Comparison of ENCODE assay signal across 35 cellular contexts in the genomic region with DNA sequence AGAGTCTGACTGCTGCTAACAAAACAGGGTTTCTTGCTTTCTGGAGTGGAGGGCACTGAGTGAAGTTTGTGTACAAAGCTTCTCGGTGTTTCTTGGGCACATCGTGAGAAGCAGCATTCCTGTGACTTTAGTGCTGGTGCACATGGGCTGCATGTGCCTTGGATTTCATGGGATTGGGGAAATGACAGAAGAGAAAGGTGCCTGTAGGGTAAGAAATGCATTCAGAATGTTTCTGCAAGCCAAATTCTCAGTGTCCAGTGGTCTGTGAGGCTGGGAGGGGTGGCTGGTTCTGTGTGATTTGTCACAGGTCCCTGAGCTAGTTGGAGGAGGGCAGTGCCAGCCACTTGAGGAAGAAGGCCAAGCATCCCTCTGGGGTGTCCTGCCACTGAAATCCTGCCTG.
"Had no signal": no experiment of that assay in that cellular context is flagged by ENCODE, and none has a peak within 500 bp of the region (broad histone marks: within the 10 kb centered on the region; RNA-seq: fewer than 3 reads in every experiment).

No MANE protein-coding gene starts in this region.

- H3K4me1 Mint-ChIP-seq: activated B cell treated with CpG ODN at 0.5 μM for 24 hours; activated CD4-positive, alpha-beta T cell treated with anti-CD3 and anti-CD28 coated beads, Interleukin-2, amount 10 ng/mL, durations not matched to agents 24 days and 14 days; activated naive CD8-positive, alpha-beta T cell treated with anti-CD3 and anti-CD28 coated beads for 36 hours; activated T-helper 17 cell treated with anti-CD3 and anti-CD28 coated beads, Interleukin-2, amount 50 U/mL, for 72 hours had no signal

- H3K36me3 ChIP-seq: adrenal gland, brain microvascular endothelial cell, breast epithelium had no signal

- H3K4me3 ChIP-seq: adrenal gland, body of pancreas, breast epithelium had no signal

- H3K27ac ChIP-seq: adrenal gland, body of pancreas, brain microvascular endothelial cell, breast epithelium, VCaP had no signal

- H3K27me3 ChIP-seq: adrenal gland, body of pancreas, brain microvascular endothelial cell, breast epithelium had no signal

- H3K4me1 ChIP-seq: adrenal gland, body of pancreas, breast epithelium had no signal

- DNase-seq: activated B cell treated with CpG ODN at 0.5 μM for 24 hours; activated CD4-positive, alpha-beta memory T cell treated with anti-CD3 and anti-CD28 coated beads for 36 hours; activated CD4-positive, alpha-beta T cell treated with anti-CD3 and anti-CD28 coated beads for 4 hours; activated CD4-positive, alpha-beta T cell treated with anti-CD3 and anti-CD28 coated beads, Interleukin-2, amount 10 ng/mL, durations not matched to agents 24 days and 14 days; activated CD4-positive, alpha-beta T cell treated with anti-CD3 and anti-CD28 coated beads, Interleukin-2, amount 50 U/mL, for 1 hour; activated CD4-positive, alpha-beta T cell treated with anti-CD3 and anti-CD28 coated beads, Interleukin-2, amount 50 U/mL, for 4 hours; activated CD4-positive, CD25-positive, alpha-beta regulatory T cell treated with anti-CD3 and anti-CD28 coated beads, Interleukin-2, amount 50 U/mL, for 72 hours; activated CD8-positive, alpha-beta memory T cell treated with anti-CD3 and anti-CD28 coated beads, Interleukin-2, amount 50 U/mL, for 4 hours; activated CD8-positive, alpha-beta T cell treated with anti-CD3 and anti-CD28 coated beads for 36 hours; activated effector memory CD4-positive, alpha-beta T cell treated with anti-CD3 and anti-CD28 coated beads, Interleukin-2, amount 50 U/mL, for 16 hours; activated gamma-delta T cell treated with Interleukin-2 at 50 U/mL for 16 hours; activated naive CD4-positive, alpha-beta T cell; activated naive CD4-positive, alpha-beta T cell treated with anti-CD3 and anti-CD28 coated beads for 36 hours; activated naive CD4-positive, alpha-beta T cell treated with anti-CD3 and anti-CD28 coated beads, Interleukin-2, amount 50 U/mL, for 16 hours; activated naive CD8-positive, alpha-beta T cell treated with anti-CD3 and anti-CD28 coated beads for 36 hours; activated T-cell treated with anti-CD3 and anti-CD28 coated beads for 4 hours; activated T-cell treated with anti-CD3 and anti-CD28 coated beads, Interleukin-2, amount 50 U/mL, for 1 hour; activated T-cell treated with anti-CD3 and anti-CD28 coated beads, Interleukin-2, amount 50 U/mL, for 4 hours; activated T-cell treated with anti-CD3 and anti-CD28 coated beads, Interleukin-2, amount 50 U/mL, for 72 hours; adrenal gland; amniotic stem cell; aorta; body of pancreas; brain microvascular endothelial cell; central memory CD4-positive, alpha-beta T cell; T-helper 1 cell; T-helper 2 cell; T-helper 9 cell had no signal

- H3K27ac Mint-ChIP-seq: activated B cell treated with CpG ODN at 0.5 μM for 24 hours; activated CD4-positive, alpha-beta memory T cell treated with anti-CD3 and anti-CD28 coated beads for 36 hours; activated CD4-positive, alpha-beta T cell treated with anti-CD3 and anti-CD28 coated beads, Interleukin-2, amount 10 ng/mL, durations not matched to agents 24 days and 14 days; activated CD8-positive, alpha-beta T cell treated with anti-CD3 and anti-CD28 coated beads for 36 hours; activated naive CD4-positive, alpha-beta T cell treated with anti-CD3 and anti-CD28 coated beads for 36 hours; activated naive CD4-positive, alpha-beta T cell treated with anti-CD3 and anti-CD28 coated beads, Interleukin-2, amount 50 U/mL, for 72 hours; activated naive CD8-positive, alpha-beta T cell treated with anti-CD3 and anti-CD28 coated beads for 36 hours; activated T-cell treated with anti-CD3 and anti-CD28 coated beads, Interleukin-2, amount 50 U/mL, for 72 hours; activated T-helper 1 cell treated with anti-CD3 and anti-CD28 coated beads, Interleukin-12 subunit alpha, Interleukin-12 subunit beta, Interleukin-2, Interleukin-4 antibody, amounts not matched to agents 30 ng/mL and 10 ng/mL and 1 ng/mL, durations not matched to agents 14 hours and 24 hours and 36 hours; activated T-helper 17 cell treated with anti-CD3 and anti-CD28 coated beads, Interleukin-2, amount 50 U/mL, for 72 hours; T-helper 1 cell treated with Interleukin-12 subunit alpha and Interleukin-12 subunit beta and Interleukin-4 antibody, amounts not matched to agents 30 μg/mL and 1 μg/mL, for 36 hours; T-helper 2 cell treated with Interferon-gamma antibody and Interleukin-4, amounts not matched to agents 5 μg/mL and 100 μg/mL, for 36 hours had no signal

- H3K9me3 Mint-ChIP-seq: activated CD4-positive, alpha-beta memory T cell treated with anti-CD3 and anti-CD28 coated beads for 36 hours; activated naive CD8-positive, alpha-beta T cell treated with anti-CD3 and anti-CD28 coated beads for 36 hours; activated T-helper 1 cell treated with anti-CD3 and anti-CD28 coated beads, Interleukin-12 subunit alpha, Interleukin-12 subunit beta, Interleukin-2, Interleukin-4 antibody, amounts not matched to agents 30 ng/mL and 10 ng/mL and 1 ng/mL, durations not matched to agents 14 hours and 24 hours and 36 hours; T-helper 2 cell treated with Interferon-gamma antibody and Interleukin-4, amounts not matched to agents 5 μg/mL and 100 μg/mL, for 36 hours had no signal

- H3K36me3 Mint-ChIP-seq: activated CD4-positive, alpha-beta memory T cell treated with anti-CD3 and anti-CD28 coated beads for 36 hours; activated naive CD8-positive, alpha-beta T cell treated with anti-CD3 and anti-CD28 coated beads for 36 hours had no signal

- H3K4me3 Mint-ChIP-seq: activated B cell treated with CpG ODN at 0.5 μM for 24 hours; activated CD4-positive, alpha-beta memory T cell treated with anti-CD3 and anti-CD28 coated beads for 36 hours; activated CD4-positive, alpha-beta T cell treated with anti-CD3 and anti-CD28 coated beads, Interleukin-2, amount 10 ng/mL, durations not matched to agents 24 days and 14 days; activated CD8-positive, alpha-beta T cell treated with anti-CD3 and anti-CD28 coated beads for 36 hours; activated naive CD4-positive, alpha-beta T cell treated with anti-CD3 and anti-CD28 coated beads for 36 hours; activated naive CD8-positive, alpha-beta T cell treated with anti-CD3 and anti-CD28 coated beads for 36 hours; activated T-cell treated with anti-CD3 and anti-CD28 coated beads, Interleukin-2, amount 50 U/mL, for 4 hours; activated T-cell treated with anti-CD3 and anti-CD28 coated beads, Interleukin-2, amount 50 U/mL, for 72 hours; activated T-helper 1 cell treated with anti-CD3 and anti-CD28 coated beads, Interleukin-12 subunit alpha, Interleukin-12 subunit beta, Interleukin-2, Interleukin-4 antibody, amounts not matched to agents 30 ng/mL and 10 ng/mL and 1 ng/mL, durations not matched to agents 14 hours and 24 hours and 36 hours; activated T-helper 17 cell treated with anti-CD3 and anti-CD28 coated beads, Interleukin-2, amount 50 U/mL, for 72 hours; T-helper 1 cell treated with Interleukin-12 subunit alpha and Interleukin-12 subunit beta and Interleukin-4 antibody, amounts not matched to agents 30 μg/mL and 1 μg/mL, for 36 hours; T-helper 2 cell treated with Interferon-gamma antibody and Interleukin-4, amounts not matched to agents 5 μg/mL and 100 μg/mL, for 36 hours had no signal

- H3K9me3 ChIP-seq: adrenal gland, body of pancreas, breast epithelium had no signal

- H3K27me3 Mint-ChIP-seq: activated CD4-positive, alpha-beta T cell treated with anti-CD3 and anti-CD28 coated beads, Interleukin-2, amount 10 ng/mL, durations not matched to agents 24 days and 14 days; activated CD8-positive, alpha-beta T cell treated with anti-CD3 and anti-CD28 coated beads for 36 hours had no signal
